Comparison of ENCODE assay signal across 8 cellular contexts in the genomic region with DNA sequence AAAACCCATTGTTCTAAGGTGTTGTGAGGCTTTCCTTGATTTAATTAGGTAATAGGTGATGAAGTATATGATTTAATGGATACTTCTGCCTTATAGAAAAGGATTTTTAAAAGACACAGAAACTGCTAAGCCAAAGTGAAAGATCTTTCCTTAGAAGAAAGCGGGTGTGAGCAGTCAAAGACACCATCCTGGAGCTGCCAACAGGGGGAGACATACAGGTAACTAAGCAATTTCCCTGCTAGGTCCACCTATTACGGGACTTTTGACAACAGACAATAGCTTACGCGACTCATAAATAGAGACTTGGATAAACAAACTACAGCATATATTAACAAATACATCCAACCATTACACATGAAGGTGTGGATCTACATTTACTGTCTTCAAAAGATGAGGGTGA.
DNase-seq lines count a peak whose midpoint lies in the region; ATAC-seq, FAIRE-seq and TF ChIP-seq lines count a peak whose summit lies in the region.

No MANE protein-coding gene starts in this region.

- FAIRE-seq in keratinocyte (lab: Jason Lieb, UNC) = no peak

- H3K4me2 ChIP-seq in keratinocyte (ENCODE audit: control insufficient read depth, extremely low read depth, insufficient read depth, low read depth, low read length) = no peak overlapping the region

- H3K9ac ChIP-seq in keratinocyte (ENCODE audit: control insufficient read depth, extremely low read depth, insufficient read depth, low read length) = no peak overlapping the region

- no peak overlapping the region for H3K27ac Mint-ChIP-seq in stimulated activated naive B cell treated with anti-CD40 and anti-IgM and Interleukin-4, amounts not matched to agents 10 μg/mL and 1 μg/mL and 100 μg/mL, for 72 hours

- no peak for ATAC-seq in stimulated activated naive B cell treated with anti-CD40 and anti-IgM and Interleukin-4, amounts not matched to agents 10 μg/mL and 1 μg/mL and 100 μg/mL, for 72 hours (replicated peaks)

- H3K9me3 ChIP-seq in keratinocyte (ENCODE audit: control insufficient read depth, low read depth, low read length) = no peaks in the 10 kb centered on the region

- peak; percentile 40 to 49 (median 47) for TF ChIP-seq CTCF in keratinocyte (optimal IDR thresholded peaks at IDR 0.05 in 1 of 3, IDR thresholded peaks at IDR 0.05 in 1 of 3, conservative IDR thresholded peaks at IDR 0.05 in 1 of 3; ENCODE audit: extremely low read depth in 1 of 3, insufficient read depth in 2 of 3, low read length in 3 of 3)

- DNase-seq in COR-L47 (lab: John Stamatoyannopoulos, UW) (peak; percentile 8), H4 (ENCODE audit: low spot score) (peak; percentile 59), SK-MEL-5 (ENCODE audit: low read depth, low spot score) (peak; percentile 69), keratinocyte (ENCODE audit: low read depth, low spot score) (no peak), G401 (ENCODE audit: low spot score) (no peak), GM03348 (ENCODE audit: low spot score) (no peak), nucleus accumbens (lab: John Stamatoyannopoulos, UW) (no peak)
- DNase-seq in stimulated activated naive B cell treated with anti-CD40 and anti-IgM and Interleukin-4, amounts not matched to agents 10 μg/mL and 1 μg/mL and 100 μg/mL, for 72 hours = no peak

- no peaks in the 10 kb centered on the region for H3K79me2 ChIP-seq in keratinocyte (ENCODE audit: control insufficient read depth, insufficient read depth, low read length)

- no peaks in the 10 kb centered on the region for H3K9me3 Mint-ChIP-seq in stimulated activated naive B cell treated with anti-CD40 and anti-IgM and Interleukin-4, amounts not matched to agents 10 μg/mL and 1 μg/mL and 100 μg/mL, for 72 hours

- H3K27me3 ChIP-seq in keratinocyte (ENCODE audit: control insufficient read depth, extremely low read depth, insufficient read depth, low read length) = no peaks in the 10 kb centered on the region

- H3K36me3 Mint-ChIP-seq in stimulated activated naive B cell treated with anti-CD40 and anti-IgM and Interleukin-4, amounts not matched to agents 10 μg/mL and 1 μg/mL and 100 μg/mL, for 72 hours = no peaks in the 10 kb centered on the region

- H3K4me1 ChIP-seq in keratinocyte (ENCODE audit: control insufficient read depth, extremely low read depth, insufficient read depth, low read length) = no peaks in the 10 kb centered on the region

- no peaks in the 10 kb centered on the region for H3K36me3 ChIP-seq in keratinocyte (ENCODE audit: control insufficient read depth in 2 of 2, extremely low read depth in 1 of 2, insufficient read depth in 2 of 2, low read length in 2 of 2)

- H3K4me3 Mint-ChIP-seq in stimulated activated naive B cell treated with anti-CD40 and anti-IgM and Interleukin-4, amounts not matched to agents 10 μg/mL and 1 μg/mL and 100 μg/mL, for 72 hours = no peak overlapping the region

- no peak overlapping the region for H3K27ac ChIP-seq in keratinocyte (ENCODE audit: control insufficient read depth, insufficient read depth, low read length)

- peaks cover 0 to 4% of the 10 kb centered on the region in 2 donors for H3K27me3 Mint-ChIP-seq in stimulated activated naive B cell treated with anti-CD40 and anti-IgM and Interleukin-4, amounts not matched to agents 10 μg/mL and 1 μg/mL and 100 μg/mL, for 72 hours

- dilution Hi-C loops in keratinocyte (cut with MboI; ENCODE audit: extremely low pct_ligation_motif_present, low sequenced_read_pairs) = no loop called here

- H2AFZ ChIP-seq in keratinocyte (ENCODE audit: control insufficient read depth, low read length) = no peak overlapping the region

- no peaks in the 10 kb centered on the region for H4K20me1 ChIP-seq in keratinocyte (ENCODE audit: control insufficient read depth, extremely low read depth, insufficient read depth, low read length)

- H3K4me3 ChIP-seq in keratinocyte (ENCODE audit: control insufficient read depth in 2 of 3, extremely low read depth in 1 of 3, insufficient read depth in 2 of 3, low read depth in 1 of 3, low read length in 3 of 3) = no peak overlapping the region

- H3K9me1 ChIP-seq in keratinocyte (ENCODE audit: control insufficient read depth, extremely low read depth, insufficient read depth, low read length) = no peaks in the 10 kb centered on the region

- in situ Hi-C loops in SK-MEL-5 (cut with HindIII; ENCODE audit: low pct_unique_long_range_greater_than_20kb, low sequenced_read_pairs) (no loop called here), G401 (cut with HindIII; ENCODE audit: low sequenced_read_pairs) (no loop called here)

- no peaks in the 10 kb centered on the region for H3K4me1 Mint-ChIP-seq in stimulated activated naive B cell treated with anti-CD40 and anti-IgM and Interleukin-4, amounts not matched to agents 10 μg/mL and 1 μg/mL and 100 μg/mL, for 72 hours

Comparison
In these comparisons a context has a peak if more than half of its experiments do, and no peak if none do; other contexts are left out.
1. DNase-seq: peak in COR-L47 (single experiment), H4 (single experiment) and SK-MEL-5 (single experiment); none in keratinocyte (single experiment), G401 (single experiment), GM03348 (single experiment), nucleus accumbens (0 of 56) and stimulated activated naive B cell treated with anti-CD40 and anti-IgM and Interleukin-4, amounts not matched to agents 10 μg/mL and 1 μg/mL and 100 μg/mL, for 72 hours (single experiment).